10 cellular contexts compared by ENCODE assay signal in the genomic region with DNA sequence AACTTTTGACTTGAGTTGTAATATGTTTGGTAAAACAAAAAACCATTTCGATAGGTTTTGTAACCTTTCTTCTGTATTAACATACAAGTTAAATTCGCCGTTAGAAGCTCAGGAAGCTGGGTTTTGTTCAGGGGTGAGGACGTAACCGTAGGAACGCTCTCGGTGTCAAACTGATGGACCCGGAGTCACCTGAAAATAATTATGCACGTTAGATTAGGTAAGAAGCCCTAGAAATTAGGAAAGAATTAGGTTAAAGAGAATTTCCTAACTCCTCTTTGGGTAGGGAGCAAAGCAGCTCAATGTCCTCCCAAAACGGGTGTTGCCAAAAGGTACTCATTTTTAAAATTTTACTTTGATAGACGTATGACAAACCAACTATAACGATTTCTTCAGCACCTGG. TPM values are rescaled to one million over a fixed set of nuclear protein-coding genes. Genes with fewer than 3 reads are reported as not detected.
DNase-seq lines count a peak whose midpoint lies in the region; TF ChIP-seq lines count a peak whose summit lies in the region.
"Had no signal": no experiment of that assay in that cellular context is flagged by ENCODE, and none has a peak within 500 bp of the region (broad histone marks: within the 10 kb centered on the region; RNA-seq: fewer than 3 reads in every experiment).

No MANE protein-coding gene starts in this region.

- H3K27ac ChIP-seq in Peyer's patch, result peak overlapping the region; percentile 86 to 94 (median 90)

- no peaks in the 10 kb centered on the region for H3K27me3 ChIP-seq in Peyer's patch

- DNase-seq in DMS53 (lab: John Stamatoyannopoulos, UW), result peak; percentile 44
- no peak for DNase-seq in DMS53 treated with DMSO at 0.1 percent for 48 hours (lab: John Stamatoyannopoulos, UW; ENCODE audit: unreplicated experiment)
- no peak for DNase-seq in Peyer's patch
- no peak for DNase-seq in fibroblast of pulmonary artery (ENCODE audit: low read depth)
- DNase-seq in skeletal muscle cell (ENCODE audit: low read depth), result no peak
- no peak for DNase-seq in NCI-H774 (lab: John Stamatoyannopoulos, UW)
- no peak for DNase-seq in AG08396 (ENCODE audit: low spot score)
- DNase-seq in ecto neural progenitor cell (ENCODE audit: low spot score), result no peak
- DNase-seq: midbrain, NCI-H1436 treated with DMSO at 0.1 percent for 48 hours had no signal

- no peak for TF ChIP-seq POLR2A in Peyer's patch (IDR thresholded peaks at IDR 0.05)

- H3K9me3 ChIP-seq in Peyer's patch, result no peaks in the 10 kb centered on the region

- TF ChIP-seq CTCF in Peyer's patch (IDR thresholded peaks at IDR 0.05) (no peak), fibroblast of pulmonary artery (IDR thresholded peaks at IDR 0.05; ENCODE audit: low read length, missing control alignments) (no peak)

- peaks cover 0 to 9% (median 0%) of the 10 kb centered on the region in 4 donors for H3K4me1 ChIP-seq in Peyer's patch

- H3K36me3 ChIP-seq in Peyer's patch, result no peaks in the 10 kb centered on the region

- H3K4me3 ChIP-seq in Peyer's patch (peak overlapping the region; percentile 59 to 91 (median 76)), fibroblast of pulmonary artery (replicated peaks; ENCODE audit: low read depth, low read length) (peak overlapping the region; percentile 86), skeletal muscle cell (ENCODE audit: low read depth, low read length) (peak overlapping the region; percentile 85)

RNA-seq across cellular contexts. Expression of a gene that starts 0.9 kb away (rescaled TPM):
- 10 to 100 TPM; 11.9 to 48.7 (median 33.5) TPM for total RNA-seq in Peyer's patch

RNA-seq across cellular contexts. Expression of a gene that starts 44.0 kb away (rescaled TPM):
- total RNA-seq in Peyer's patch, result 1 to 10 TPM in 3 of 4 donors, not detected in 1; 1.9 to 2.8 (median 2.7) TPM
